In genomic region chr17:72843591-72843990, GRCh38 we compare ENCODE assay signal across 24 cellular contexts.
"Had no signal": no experiment of that assay in that cellular context is flagged by ENCODE, and none has a peak within 500 bp of the region (broad histone marks: within the 10 kb centered on the region; RNA-seq: fewer than 3 reads in every experiment).

No MANE protein-coding gene starts in this region.

- H3K4me3 ChIP-seq: coronary artery, esophagus muscularis mucosa, gastroesophageal sphincter, heart left ventricle, lower lobe of right lung, ovary, psoas muscle, skin epidermis, suprapubic skin, transverse colon, upper lobe of right lung, vagina had no signal

- H3K4me1 ChIP-seq: esophagus muscularis mucosa, foreskin keratinocyte, gastroesophageal sphincter, heart left ventricle, lower lobe of right lung, psoas muscle, suprapubic skin, transverse colon, upper lobe of right lung, vagina had no signal

- ATAC-seq: foreskin keratinocyte; gastroesophageal sphincter; heart left ventricle; left ventricle myocardium superior; lower lobe of right lung; natural killer cell; psoas muscle; right cardiac atrium; stimulated activated naive B cell treated with anti-CD40 and anti-IgM and Interleukin-4, amounts not matched to agents 10 μg/mL and 1 μg/mL and 100 μg/mL, for 72 hours; upper lobe of right lung had no signal

- H3K36me3 ChIP-seq: lower lobe of right lung, ovary, transverse colon, upper lobe of right lung, vagina had no signal

- H3K9me3 ChIP-seq: ovary, suprapubic skin, transverse colon, upper lobe of right lung, vagina had no signal

- DNase-seq: dermis blood vessel endothelial cell; effector memory CD4-positive, alpha-beta T cell; foreskin keratinocyte; heart left ventricle; hippocampal formation; left ventricle myocardium superior; lower lobe of right lung; natural killer cell; occipital lobe; ovary; posterior cingulate gyrus; psoas muscle; right cardiac atrium; stimulated activated CD4-positive, alpha-beta T cell treated with anti-CD3 and anti-CD28 coated beads, Interleukin-15, amount 100 ng/mL, for 24 hours; stimulated activated CD4-positive, alpha-beta T cell treated with anti-CD3 and anti-CD28 coated beads, Interleukin-2, amount 100 ng/mL, for 48 hours; stimulated activated naive B cell treated with anti-CD40 and anti-IgM and Interleukin-4, amounts not matched to agents 10 μg/mL and 1 μg/mL and 100 μg/mL, for 72 hours; transverse colon; upper lobe of right lung had no signal
